In genomic region chr7:20793258-20793657, GRCh38 we compare ENCODE assay signal across 19 cellular contexts. TPM values are rescaled to one million over a fixed set of nuclear protein-coding genes. Genes with fewer than 3 reads are reported as not detected.
A peak's percentile ranks its signal among the peaks of the same experiment; 100 is the strongest.
DNase-seq lines count a peak whose midpoint lies in the region; ATAC-seq and TF ChIP-seq lines count a peak whose summit lies in the region.
"Had no signal": no experiment of that assay in that cellular context is flagged by ENCODE, and none has a peak within 500 bp of the region (broad histone marks: within the 10 kb centered on the region; RNA-seq: fewer than 3 reads in every experiment).

No MANE protein-coding gene starts in this region.

- WGBS in endodermal cell (ENCODE audit: insufficient coverage in 1 of 2, insufficient read length in 1 of 2), 2 experiments: 9% methylated on average over 13 to 16 of the region's 16 CpGs
- no CpG with 5 or more reads among the region's 16 CpGs for WGBS in neuronal stem cell (ENCODE audit: extremely low coverage in 2 of 2, insufficient read length in 2 of 2, insufficient replicate concordance in 1 of 2), 2 donors

- peaks cover 91% of the 10 kb centered on the region for H3K27me3 Mint-ChIP-seq in endodermal cell (ENCODE audit: insufficient read depth)
- H3K27me3 Mint-ChIP-seq in mesothelial cell of epicardium (ENCODE audit: low read depth): peaks cover 94% of the 10 kb centered on the region

- H2AK5ac ChIP-seq in neuronal stem cell (ENCODE audit: low read depth, low read length): no peak overlapping the region

- H3K9me3 ChIP-seq in endodermal cell (ENCODE audit: control insufficient read depth, low read length) (no peaks in the 10 kb centered on the region), neuronal stem cell (replicated peaks in 1 of 2; ENCODE audit: control insufficient read depth in 2 of 2, insufficient read depth in 1 of 2, low read depth in 1 of 2, low read length in 2 of 2) (no peaks in the 10 kb centered on the region)
- H3K9me3 ChIP-seq: BE2C, suprapubic skin had no signal

- peak overlapping the region; percentile 39 for H3K4me3 Mint-ChIP-seq in endodermal cell
- H3K4me3 Mint-ChIP-seq in mesothelial cell of epicardium: no peak overlapping the region
- H3K4me3 Mint-ChIP-seq: activated B cell treated with CpG ODN at 0.5 μM for 24 hours; activated naive CD8-positive, alpha-beta T cell treated with anti-CD3 and anti-CD28 coated beads, Interleukin-2, amount 10 ng/mL, durations not matched to agents 7 days and 5 days; nephron had no signal

- no peak overlapping the region for H2BK5ac ChIP-seq in neuronal stem cell (ENCODE audit: low read length)

- ATAC-seq in GM21515 (IDR thresholded peaks at IDR 0.05; ENCODE audit: unreplicated experiment): no peak

- H4K91ac ChIP-seq in neuronal stem cell (ENCODE audit: low read depth, low read length, poor library complexity): no peak overlapping the region

- H3K27ac ChIP-seq in endodermal cell (ENCODE audit: low read depth, low read length) (no peak overlapping the region), neuronal stem cell (replicated peaks; ENCODE audit: low read length) (peak overlapping the region; percentile 82)
- H3K27ac ChIP-seq: suprapubic skin had no signal

- H2BK15ac ChIP-seq in neuronal stem cell (ENCODE audit: low read length): no peak overlapping the region

- H3K27ac Mint-ChIP-seq in endodermal cell (no peak overlapping the region), mesothelial cell of epicardium (no peak overlapping the region)
- H3K27ac Mint-ChIP-seq: activated B cell treated with CpG ODN at 0.5 μM for 24 hours; activated naive CD8-positive, alpha-beta T cell treated with anti-CD3 and anti-CD28 coated beads, Interleukin-2, amount 10 ng/mL, durations not matched to agents 7 days and 5 days; nephron had no signal

- H2BK12ac ChIP-seq in neuronal stem cell (ENCODE audit: low read length): no peak overlapping the region

- H2AFZ ChIP-seq in neuronal stem cell (ENCODE audit: low read length): no peak overlapping the region

- no peak overlapping the region for H2BK120ac ChIP-seq in neuronal stem cell (ENCODE audit: low read depth, low read length)

- no peak overlapping the region for H3K23ac ChIP-seq in neuronal stem cell (ENCODE audit: low read depth, low read length, poor library complexity)

- H3K27me3 ChIP-seq in endodermal cell (ENCODE audit: control insufficient read depth, insufficient read depth, low read length, poor library complexity, severe bottlenecking) (peaks cover 88% of the 10 kb centered on the region), neuronal stem cell (ENCODE audit: control insufficient read depth in 3 of 3, insufficient read depth in 3 of 3, low read depth in 1 of 3, low read length in 3 of 3) (peaks cover 0 to 97% (median 0%) of the 10 kb centered on the region in 3 experiments)

- H3K9me3 Mint-ChIP-seq in endodermal cell: no peaks in the 10 kb centered on the region
- H3K9me3 Mint-ChIP-seq in mesothelial cell of epicardium: no peaks in the 10 kb centered on the region

- H3K36me3 ChIP-seq in endodermal cell (ENCODE audit: control insufficient read depth, insufficient read depth, low read length) (no peaks in the 10 kb centered on the region), neuronal stem cell (replicated peaks in 1 of 2; ENCODE audit: control insufficient read depth in 2 of 2, insufficient read depth in 2 of 2, low read length in 2 of 2) (no peaks in the 10 kb centered on the region)
- H3K36me3 ChIP-seq: BE2C, suprapubic skin had no signal

- H3K36me3 Mint-ChIP-seq in endodermal cell (ENCODE audit: low read depth) (no peaks in the 10 kb centered on the region), mesothelial cell of epicardium (no peaks in the 10 kb centered on the region)
- H3K36me3 Mint-ChIP-seq: activated naive CD8-positive, alpha-beta T cell treated with anti-CD3 and anti-CD28 coated beads, Interleukin-2, amount 10 ng/mL, durations not matched to agents 7 days and 5 days had no signal

- peaks cover 4% of the 10 kb centered on the region for H3K79me1 ChIP-seq in neuronal stem cell (ENCODE audit: low read depth, low read length)

- H3K4me1 ChIP-seq in endodermal cell (ENCODE audit: control insufficient read depth, insufficient read depth, low read length) (peaks cover 8% of the 10 kb centered on the region), neuronal stem cell (ENCODE audit: control insufficient read depth in 2 of 2, insufficient read depth in 1 of 2, low read depth in 1 of 2, low read length in 2 of 2) (peaks cover 0 to 10% of the 10 kb centered on the region in 2 donors)
- H3K4me1 ChIP-seq: BE2C had no signal

- H3K4me3 ChIP-seq in endodermal cell (ENCODE audit: low read length): peak overlapping the region; percentile 67
- no peak overlapping the region for H3K4me3 ChIP-seq in neuronal stem cell (ENCODE audit: low read length in 2 of 2)
- H3K4me3 ChIP-seq: suprapubic skin had no signal

- no peak overlapping the region for H4K8ac ChIP-seq in neuronal stem cell (ENCODE audit: low read depth, low read length)

- no peak overlapping the region for H3K14ac ChIP-seq in neuronal stem cell (ENCODE audit: low read length)

- DNase-seq in NCI-H1417 (lab: John Stamatoyannopoulos, UW) (peak in 2 of 3 experiments; percentile 76 to 92), NCI-H1417 treated with DMSO at 0.1 percent for 48 hours (lab: John Stamatoyannopoulos, UW) (no peak), NCI-H2227 (lab: John Stamatoyannopoulos, UW; ENCODE audit: unreplicated experiment) (peak; percentile 88), endodermal cell (peak; percentile 59), neuronal stem cell (ENCODE audit: low spot score) (peak; percentile 94), T-helper 2 cell (no peak), mesothelial cell of epicardium (ENCODE audit: low spot score in 2 of 2, unreplicated experiment in 2 of 2) (no peak)
- DNase-seq: activated B cell treated with CpG ODN at 0.5 μM for 24 hours; activated CD8-positive, alpha-beta memory T cell treated with anti-CD3 and anti-CD28 coated beads for 24 hours; activated naive CD8-positive, alpha-beta T cell treated with anti-CD3 and anti-CD28 coated beads, Interleukin-2, amount 10 ng/mL, durations not matched to agents 7 days and 5 days; BE2C; kidney glomerular epithelial cell; SHP77 treated with DMSO at 0.1 percent for 48 hours; stimulated activated CD4-positive, alpha-beta T cell treated with anti-CD3 and anti-CD28 coated beads, Interleukin-12 subunit alpha, Interleukin-12 subunit beta, amount 100 ng/mL, for 4 hours had no signal

- TF ChIP-seq CTCF in endodermal cell (conservative IDR thresholded peaks at IDR 0.05) (no peak), mesothelial cell of epicardium (IDR thresholded peaks at IDR 0.05; ENCODE audit: unreplicated experiment) (no peak)

- peak overlapping the region; percentile 61 for H3K4me2 ChIP-seq in neuronal stem cell (ENCODE audit: insufficient read depth, low read length, poor library complexity, severe bottlenecking)

- no peak overlapping the region for H3K9ac ChIP-seq in endodermal cell (ENCODE audit: extremely low read depth, low read length, poor library complexity, severe bottlenecking)
- no peak overlapping the region for H3K9ac ChIP-seq in neuronal stem cell (ENCODE audit: low read depth, low read length, poor library complexity)

- no peak overlapping the region for H3K4ac ChIP-seq in neuronal stem cell (ENCODE audit: low read length)

- H3K4me1 Mint-ChIP-seq in endodermal cell (peaks cover 60% of the 10 kb centered on the region), mesothelial cell of epicardium (peaks cover 8% of the 10 kb centered on the region)

- H3K18ac ChIP-seq in neuronal stem cell (ENCODE audit: low read length): no peak overlapping the region

RNA-seq across cellular contexts. Expression of gene SP8, which starts 6.6 kb away (rescaled TPM):
- total RNA-seq in endodermal cell: 1 to 10 TPM; 3.3 to 5.2 TPM
- polyA plus RNA-seq in endodermal cell (2013, experiment 1 of 2): 9.5 TPM
- 8.1 TPM for polyA plus RNA-seq in endodermal cell (2013, experiment 2 of 2)
- polyA plus RNA-seq in neuronal stem cell (2013, experiment 1 of 2): 54.8 TPM
- polyA plus RNA-seq in neuronal stem cell (2013, experiment 2 of 2): 56.7 TPM
- total RNA-seq in mesothelial cell of epicardium: not detected in 3 replicates
- total RNA-seq: activated B cell treated with CpG ODN at 0.5 μM for 24 hours; activated naive CD8-positive, alpha-beta T cell treated with anti-CD3 and anti-CD28 coated beads, Interleukin-2, amount 10 ng/mL, durations not matched to agents 7 days and 5 days; OCI-LY7; T-helper 1 cell treated with Interleukin-12 subunit alpha and Interleukin-12 subunit beta and Interleukin-4 antibody, amounts not matched to agents 30 ng/mL and 1 ng/mL, for 36 hours had no signal

Comparison
In these comparisons a context has a peak if more than half of its experiments do, and no peak if none do; other contexts are left out.
1. DNase-seq: peak in NCI-H1417 (2 of 3), NCI-H2227 (single experiment), endodermal cell (single experiment) and neuronal stem cell (single experiment); none in NCI-H1417 treated with DMSO at 0.1 percent for 48 hours (single experiment), T-helper 2 cell (0 of 5) and mesothelial cell of epicardium (0 of 2).